In the genomic region with DNA sequence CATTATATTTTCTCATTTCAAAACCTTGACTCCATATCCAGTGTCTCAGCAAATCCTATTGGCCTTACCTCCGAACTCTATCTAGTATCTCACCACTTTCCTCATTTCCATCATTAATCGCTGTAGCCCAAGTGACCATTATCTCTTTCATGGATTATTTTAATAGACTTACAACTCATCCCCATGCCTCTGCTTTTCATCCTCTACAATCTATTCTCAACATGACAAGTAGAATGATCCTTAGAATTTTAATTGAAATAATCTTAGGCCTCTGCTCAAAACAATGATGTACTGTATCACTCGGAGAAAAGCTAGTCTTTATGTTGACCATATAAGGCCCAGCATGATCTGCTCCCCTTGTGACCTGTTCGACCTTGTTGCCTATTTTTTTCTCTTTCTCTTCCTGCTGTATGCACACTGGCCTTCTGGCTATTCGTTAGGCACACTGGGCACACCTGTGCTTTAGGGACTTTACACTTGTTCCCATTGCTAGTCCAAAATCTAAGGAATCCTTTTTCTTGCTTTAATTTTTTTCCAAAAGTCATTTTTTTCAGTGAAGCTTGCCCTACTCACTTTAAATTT, we compare ENCODE assay signal across 11 cellular contexts. TPM values are rescaled to one million over a fixed set of nuclear protein-coding genes. Genes with fewer than 3 reads are reported as not detected.
A peak's percentile ranks its signal among the peaks of the same experiment; 100 is the strongest.
DNase-seq lines count a peak whose midpoint lies in the region; ATAC-seq and TF ChIP-seq lines count a peak whose summit lies in the region.
"Had no signal": no experiment of that assay in that cellular context is flagged by ENCODE, and none has a peak within 500 bp of the region (broad histone marks: within the 10 kb centered on the region; RNA-seq: fewer than 3 reads in every experiment).

No MANE protein-coding gene starts in this region.

- peak overlapping the region; percentile 46 for H3K4me3 Mint-ChIP-seq in CD4-positive, alpha-beta T cell

- H3K4me3 ChIP-seq in muscle layer of duodenum (ENCODE audit: low read depth in 1 of 2, low read length in 2 of 2): peak overlapping the region in 1 of 2 donors; percentile 8
- H3K4me3 ChIP-seq: K562 had no signal

- DNase-seq in CD4-positive, alpha-beta T cell: no peak
- DNase-seq in amniotic epithelial cell (ENCODE audit: low read depth) (peak; percentile 51), NCI-H146 (lab: John Stamatoyannopoulos, UW) (no peak), SKM-1 treated with dmso at 0.1 percent for 144 hours (lab: John Stamatoyannopoulos, UW; ENCODE audit: unreplicated experiment) (no peak), DMS114 treated with DMSO at 0.1 percent for 48 hours (lab: John Stamatoyannopoulos, UW; ENCODE audit: unreplicated experiment) (no peak)
- DNase-seq: DND-41, NCI-H510A had no signal

- H3K4me1 ChIP-seq in muscle layer of duodenum (ENCODE audit: control insufficient read depth in 1 of 2, insufficient read depth in 2 of 2, low read length in 2 of 2): peaks cover 0 to 5% of the 10 kb centered on the region in 2 donors

- H3K4me1 Mint-ChIP-seq in CD4-positive, alpha-beta T cell (ENCODE audit: low read depth): peaks cover 89% of the 10 kb centered on the region

- peaks cover 30% of the 10 kb centered on the region for H3K36me3 Mint-ChIP-seq in CD4-positive, alpha-beta T cell (ENCODE audit: low read depth)

- CTCF ChIA-PET in CD4-positive, alpha-beta T cell (lab: Charles Lee): no interaction called here

- no peak overlapping the region for H3K27ac ChIP-seq in CD4-positive, alpha-beta T cell (ENCODE audit: low read depth, low read length)
- peak overlapping the region; percentile 71 for H3K27ac ChIP-seq in muscle layer of duodenum (ENCODE audit: low read length)

- no peak for ATAC-seq in CD4-positive, alpha-beta T cell (ENCODE audit: poor library complexity)
- peak; percentile 52 for ATAC-seq in GM19324 (IDR thresholded peaks at IDR 0.05; ENCODE audit: low FRiP score, unreplicated experiment)
- ATAC-seq in HG02870 (IDR thresholded peaks at IDR 0.05; ENCODE audit: unreplicated experiment): no peak
- ATAC-seq: K562 had no signal

- H3K27me3 Mint-ChIP-seq in CD4-positive, alpha-beta T cell: no peaks in the 10 kb centered on the region

- intact Hi-C loops in CD4-positive, alpha-beta T cell (cut with DNase I, micrococcal nuclease): loop anchor here in 1 of 2 experiments (1.0 kb wide), 1 partner anchor 13 kb away; no protein-coding TSS in a partner anchor

- POLR2A ChIA-PET in CD4-positive, alpha-beta T cell (lab: Charles Lee): interaction anchor here (0.7 to 4.8 kb wide), 5 partner anchors 10 to 53 kb away, joined by 3 to 43 read pairs (median 9); a partner anchor contains a TSS

- H3K27me3 ChIP-seq in CD4-positive, alpha-beta T cell (ENCODE audit: control insufficient read depth, insufficient read depth, low read length): no peaks in the 10 kb centered on the region
- H3K27me3 ChIP-seq in muscle layer of duodenum (ENCODE audit: low read depth, low read length): no peaks in the 10 kb centered on the region

- no peaks in the 10 kb centered on the region for H3K9me3 ChIP-seq in CD4-positive, alpha-beta T cell (ENCODE audit: control insufficient read depth, low read length)
- no peaks in the 10 kb centered on the region for H3K9me3 ChIP-seq in muscle layer of duodenum (ENCODE audit: control insufficient read depth in 1 of 2, low read length in 2 of 2)

- TF ChIP-seq CTCF in CD4-positive, alpha-beta T cell (IDR thresholded peaks at IDR 0.05): no peak

- no peaks in the 10 kb centered on the region for H3K9me3 Mint-ChIP-seq in CD4-positive, alpha-beta T cell

- H3K36me3 ChIP-seq in muscle layer of duodenum (ENCODE audit: control insufficient read depth in 1 of 2, insufficient read depth in 2 of 2, low read length in 2 of 2): no peaks in the 10 kb centered on the region

- peak overlapping the region; percentile 94 for H3K27ac Mint-ChIP-seq in CD4-positive, alpha-beta T cell

RNA-seq across cellular contexts. Expression of a gene that starts 21.4 kb away (rescaled TPM):
- 1 to 10 TPM; 6.8 to 7.6 TPM for total RNA-seq in CD4-positive, alpha-beta T cell

RNA-seq across cellular contexts. Expression of a gene that starts 52.8 kb away (rescaled TPM):
- 10 to 100 TPM; 23.5 to 24.5 TPM for total RNA-seq in CD4-positive, alpha-beta T cell
